In the genomic region with DNA sequence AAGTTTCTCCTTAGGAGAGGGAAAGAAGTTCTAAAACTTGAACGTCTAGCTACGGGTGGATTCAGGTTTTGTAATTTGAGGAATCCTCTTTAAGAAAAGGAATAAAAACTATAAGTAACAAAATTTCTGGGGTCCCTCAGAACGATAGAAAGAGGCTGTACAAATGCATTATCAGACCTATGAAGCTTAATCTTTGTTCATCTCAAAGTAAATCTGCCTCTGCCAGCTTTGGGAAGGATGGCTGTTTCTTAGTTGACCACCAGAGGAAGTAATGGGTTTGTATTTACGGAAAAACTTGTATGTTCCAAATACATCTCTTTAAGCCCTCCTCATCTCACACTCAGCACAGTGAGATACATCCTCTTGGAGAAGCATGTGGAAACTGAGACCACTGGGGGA, we compare ENCODE assay signal across 8 cellular contexts. TPM values are rescaled to one million over a fixed set of nuclear protein-coding genes. Genes with fewer than 3 reads are reported as not detected.
A peak's percentile ranks its signal among the peaks of the same experiment; 100 is the strongest.
DNase-seq lines count a peak whose midpoint lies in the region; TF ChIP-seq lines count a peak whose summit lies in the region.

No MANE protein-coding gene starts in this region.

- H3K27me3 ChIP-seq in AG04450 (ENCODE audit: control insufficient read depth, insufficient read depth, low read length) (no peaks in the 10 kb centered on the region), mucosa of rectum (ENCODE audit: control insufficient read depth in 2 of 2, insufficient read depth in 2 of 2, low read length in 2 of 2) (no peaks in the 10 kb centered on the region)

- CTCF ChIA-PET in AG04450 (lab: Charles Lee): interaction anchor here (0.6 to 5.2 kb wide), 24 partner anchors 9 to 1408 kb away, joined by 3 to 43 read pairs (median 4); partner anchors contain the start of genes ACADSB, C10orf88 and IKZF5

- POLR2A ChIA-PET in AG04450 (lab: Yijun Ruan, JAX): interaction anchor here (1.1 to 1.5 kb wide), 2 partner anchors 27 kb away, joined by 3 to 8 read pairs; partner anchors contain the start of genes C10orf88 and IKZF5

- H3K9me3 ChIP-seq in AG04450 (ENCODE audit: control insufficient read depth, insufficient read depth, low read length): no peaks in the 10 kb centered on the region
- H3K9me3 ChIP-seq in mucosa of rectum (ENCODE audit: control insufficient read depth in 2 of 2, low read length in 2 of 2): no peaks in the 10 kb centered on the region

- H3K27ac ChIP-seq in AG04450 (ENCODE audit: low read depth, low read length): no peak overlapping the region
- no peak overlapping the region for H3K27ac ChIP-seq in mucosa of rectum (ENCODE audit: low read depth in 2 of 2, low read length in 2 of 2)
- H3K27ac ChIP-seq in caudate nucleus (ENCODE audit: low read depth, low read length): no peak overlapping the region

- H3K4me1 ChIP-seq in mucosa of rectum (ENCODE audit: control insufficient read depth in 2 of 2, insufficient read depth in 2 of 2, low read length in 2 of 2): peaks cover 6 to 9% of the 10 kb centered on the region in 2 donors

- peaks cover 0 to 6% of the 10 kb centered on the region in 2 donors for H3K36me3 ChIP-seq in mucosa of rectum (ENCODE audit: control insufficient read depth in 2 of 2, insufficient read depth in 2 of 2, low read length in 2 of 2)

- DNase-seq in AG04450 (ENCODE audit: low read depth, low spot score): no peak
- DNase-seq in OCI-M1 (lab: John Stamatoyannopoulos, UW): peak; percentile 77
- peak; percentile 25 for DNase-seq in dedifferentiated amniotic fluid mesenchymal stem cell (ENCODE audit: extremely low spot score)
- DNase-seq in NK-92 (lab: John Stamatoyannopoulos, UW; ENCODE audit: unreplicated experiment): no peak
- DNase-seq in inferior parietal cortex (ENCODE audit: extremely low spot score): no peak
- DNase-seq in caudate nucleus (lab: John Stamatoyannopoulos, UW): no peak

- H3K9ac ChIP-seq in mucosa of rectum (ENCODE audit: low read depth in 1 of 2, low read length in 2 of 2): peak overlapping the region in 1 of 2 donors; percentile 29

- TF ChIP-seq CTCF in AG04450 (IDR thresholded peaks at IDR 0.05; ENCODE audit: low read depth, low read length) (peak; percentile 59), GM12872 (IDR thresholded peaks at IDR 0.05; ENCODE audit: insufficient read depth, low read depth, low read length) (peak; percentile 45; the same call in 2 of the 3 replicates)

- peak overlapping the region; percentile 88 for H3K4me3 ChIP-seq in AG04450 (ENCODE audit: low read depth, low read length)
- H3K4me3 ChIP-seq in mucosa of rectum (ENCODE audit: low read length in 2 of 2): peak overlapping the region; percentile 67 to 91

RNA-seq across cellular contexts. Expression of gene PSTK, which starts 0.9 kb away (rescaled TPM):
- 4.8 and 5.1 TPM in 2 replicates for polyA plus RNA-seq in AG04450 (2011; rRNA removed)
- 0.92 and 2.5 TPM in 2 replicates for polyA minus RNA-seq in AG04450 (2011; rRNA and poly(A)+ RNA removed)

RNA-seq across cellular contexts. Expression of gene C10orf88, which starts 27.0 kb away (rescaled TPM):
- 7.5 and 8.6 TPM in 2 replicates for polyA plus RNA-seq in AG04450 (2011; rRNA removed)
- 5.9 and 9.6 TPM in 2 replicates for polyA minus RNA-seq in AG04450 (2011; rRNA and poly(A)+ RNA removed)

RNA-seq across cellular contexts. Expression of gene IKZF5, which starts 27.5 kb away (rescaled TPM):
- polyA plus RNA-seq in AG04450 (2011; rRNA removed): 6.6 and 7.8 TPM in 2 replicates
- 4.7 and 6.3 TPM in 2 replicates for polyA minus RNA-seq in AG04450 (2011; rRNA and poly(A)+ RNA removed)

RNA-seq across cellular contexts. Expression of gene ACADSB, which starts 27.7 kb away (rescaled TPM):
- polyA plus RNA-seq in AG04450 (2011; rRNA removed): 12.5 and 16.1 TPM in 2 replicates
- polyA minus RNA-seq in AG04450 (2011; rRNA and poly(A)+ RNA removed): 6.3 and 8.7 TPM in 2 replicates

Comparison
In these comparisons a context has a peak if more than half of its experiments do, and no peak if none do; other contexts are left out.
1. DNase-seq: peak in OCI-M1 (single experiment) and dedifferentiated amniotic fluid mesenchymal stem cell (single experiment); none in AG04450 (single experiment), NK-92 (single experiment), inferior parietal cortex (single experiment) and caudate nucleus (0 of 61).